Comparison of ENCODE assay signal across 9 cellular contexts in the genomic region with DNA sequence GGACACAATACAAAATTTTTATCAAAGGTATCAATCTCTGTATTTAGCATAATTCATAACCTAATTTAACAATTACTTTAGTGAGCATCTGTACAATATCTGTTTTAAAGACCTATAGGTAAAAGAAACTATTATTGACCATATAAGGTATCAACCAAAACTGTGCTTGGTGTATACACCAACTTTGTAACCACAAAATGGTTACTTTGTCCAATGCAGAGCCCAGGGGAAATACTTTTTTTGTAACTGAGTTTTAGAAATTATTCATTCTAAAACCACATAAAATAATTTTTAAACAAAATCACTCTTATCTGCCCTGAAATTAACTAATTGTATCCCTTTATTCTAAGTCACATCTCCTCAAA.
DNase-seq lines count a peak whose midpoint lies in the region; ATAC-seq, FAIRE-seq and TF ChIP-seq lines count a peak whose summit lies in the region.
"Had no signal": no experiment of that assay in that cellular context is flagged by ENCODE, and none has a peak within 500 bp of the region (broad histone marks: within the 10 kb centered on the region; RNA-seq: fewer than 3 reads in every experiment).

No MANE protein-coding gene starts in this region.

- FAIRE-seq in islet of Langerhans (lab: Jason Lieb, UNC) (peak; percentile 13), D721Med (lab: Jason Lieb, UNC) (no peak)

- TF ChIP-seq CTCF in D721Med (IDR thresholded peaks at IDR 0.05; ENCODE audit: insufficient read depth, missing control alignments) = no peak

- peak; percentile 37 for ATAC-seq in GM18499 (IDR thresholded peaks at IDR 0.05; ENCODE audit: insufficient read depth, unreplicated experiment)
- peak; percentile 25 for ATAC-seq in GM21529 (IDR thresholded peaks at IDR 0.05; ENCODE audit: unreplicated experiment)
- ATAC-seq in HG03442 (IDR thresholded peaks at IDR 0.05; ENCODE audit: unreplicated experiment) = peak; percentile 24
- no peak for ATAC-seq in HG03521 (IDR thresholded peaks at IDR 0.05; ENCODE audit: unreplicated experiment)
- ATAC-seq: activated CD8-positive, alpha-beta memory T cell treated with anti-CD3 and anti-CD28 coated beads, Interleukin-2, amount 10 ng/mL, durations not matched to agents 7 days and 5 days had no signal

- DNase-seq in ecto neural progenitor cell (ENCODE audit: low spot score) (no peak), D721Med (ENCODE audit: insufficient read length, low spot score) (no peak), head of caudate nucleus (no peak)
- DNase-seq: activated CD8-positive, alpha-beta memory T cell treated with anti-CD3 and anti-CD28 coated beads, Interleukin-2, amount 10 ng/mL, durations not matched to agents 7 days and 5 days had no signal

- intact Hi-C loops in head of caudate nucleus (cut with DNase I) = loop anchor here (10.0 kb wide), 1 partner anchor 425 kb away; no protein-coding TSS in a partner anchor
